In the genomic region with DNA sequence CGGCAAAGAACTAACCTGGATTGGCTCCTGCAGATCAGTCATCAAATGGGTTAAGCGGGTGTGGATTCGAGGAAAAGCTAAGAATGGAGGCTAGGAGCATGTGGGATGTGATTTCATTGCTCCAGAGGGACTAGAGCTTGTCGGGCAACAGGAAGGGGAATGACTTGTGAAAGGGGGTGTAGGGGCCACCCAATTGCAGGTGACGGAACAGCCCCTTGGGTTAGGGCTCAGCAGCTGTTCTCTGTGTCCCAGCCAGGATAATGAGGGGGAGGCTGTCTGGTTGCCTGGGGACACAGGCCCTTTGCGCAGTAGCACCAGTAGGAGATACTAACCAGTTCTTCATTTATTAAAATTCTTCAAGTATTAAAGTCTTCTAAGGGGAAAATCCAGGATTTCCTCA, we compare ENCODE assay signal across 22 cellular contexts. TPM values are rescaled to one million over a fixed set of nuclear protein-coding genes. Genes with fewer than 3 reads are reported as not detected.
"Had no signal": no experiment of that assay in that cellular context is flagged by ENCODE, and none has a peak within 500 bp of the region (broad histone marks: within the 10 kb centered on the region; RNA-seq: fewer than 3 reads in every experiment).

No MANE protein-coding gene starts in this region.

- ATAC-seq: activated CD8-positive, alpha-beta memory T cell treated with anti-CD3 and anti-CD28 coated beads, Interleukin-2, amount 10 ng/mL, durations not matched to agents 7 days and 5 days; left lung; mucosa of descending colon; naive thymus-derived CD8-positive, alpha-beta T cell; stimulated activated memory B cell treated with anti-CD40 and anti-IgM and Interleukin-4, amounts not matched to agents 10 μg/mL and 1 μg/mL and 100 μg/mL, for 72 hours had no signal

- H3K9me3 ChIP-seq: ascending aorta, left lung, mucosa of descending colon, psoas muscle, thyroid gland had no signal

- H3K4me3 ChIP-seq: ascending aorta, dorsolateral prefrontal cortex, hepatocyte, left lung, mucosa of descending colon, psoas muscle, thyroid gland had no signal

- H3K9me3 Mint-ChIP-seq: activated naive CD4-positive, alpha-beta T cell treated with anti-CD3 and anti-CD28 coated beads, Interleukin-2, amount 10 ng/mL, durations not matched to agents 7 days and 5 days; activated T-helper 2 cell treated with anti-CD3 and anti-CD28 coated beads, Interferon-gamma antibody, Interleukin-2, Interleukin-4, amounts not matched to agents 10 μg/mL and 5 μg/mL and 100 μg/mL, durations not matched to agents 14 hours and 24 hours and 36 hours; memory B cell; naive thymus-derived CD8-positive, alpha-beta T cell; stimulated activated memory B cell treated with anti-CD40 and anti-IgM and Interleukin-4, amounts not matched to agents 10 μg/mL and 1 μg/mL and 100 μg/mL, for 72 hours had no signal

- H3K27me3 ChIP-seq: ascending aorta, hepatocyte, left lung, thyroid gland had no signal

- H3K36me3 Mint-ChIP-seq: activated CD8-positive, alpha-beta memory T cell treated with anti-CD3 and anti-CD28 coated beads, Interleukin-2, amount 10 ng/mL, durations not matched to agents 7 days and 5 days; activated naive CD4-positive, alpha-beta T cell treated with anti-CD3 and anti-CD28 coated beads, Interleukin-2, amount 10 ng/mL, durations not matched to agents 7 days and 5 days; memory B cell; naive thymus-derived CD8-positive, alpha-beta T cell; stimulated activated memory B cell treated with anti-CD40 and anti-IgM and Interleukin-4, amounts not matched to agents 10 μg/mL and 1 μg/mL and 100 μg/mL, for 72 hours had no signal

- H3K27ac Mint-ChIP-seq: activated CD8-positive, alpha-beta memory T cell treated with anti-CD3 and anti-CD28 coated beads, Interleukin-2, amount 10 ng/mL, durations not matched to agents 7 days and 5 days; activated naive CD4-positive, alpha-beta T cell treated with anti-CD3 and anti-CD28 coated beads, Interleukin-2, amount 10 ng/mL, durations not matched to agents 7 days and 5 days; activated T-helper 2 cell treated with anti-CD3 and anti-CD28 coated beads, Interferon-gamma antibody, Interleukin-2, Interleukin-4, amounts not matched to agents 10 μg/mL and 5 μg/mL and 100 μg/mL, durations not matched to agents 14 hours and 24 hours and 36 hours; stimulated activated memory B cell treated with anti-CD40 and anti-IgM and Interleukin-4, amounts not matched to agents 10 μg/mL and 1 μg/mL and 100 μg/mL, for 72 hours had no signal

- H2AFZ ChIP-seq: hepatocyte had no signal

- DNase-seq: activated CD4-positive, alpha-beta T cell treated with anti-CD3 and anti-CD28 coated beads for 1 hour; activated CD4-positive, alpha-beta T cell treated with anti-CD3 and anti-CD28 coated beads, Interleukin-2, amount 50 U/mL, for 48 hours; activated CD8-positive, alpha-beta memory T cell treated with anti-CD3 and anti-CD28 coated beads, Interleukin-2, amount 10 ng/mL, durations not matched to agents 7 days and 5 days; activated naive CD4-positive, alpha-beta T cell treated with anti-CD3 and anti-CD28 coated beads, Interleukin-2, amount 10 ng/mL, durations not matched to agents 7 days and 5 days; activated T-cell treated with anti-CD3 and anti-CD28 coated beads, Interleukin-2, amount 50 U/mL, for 1 hour; dorsolateral prefrontal cortex; islet precursor cell; left lung; mucosa of descending colon; naive thymus-derived CD8-positive, alpha-beta T cell; stimulated activated CD4-positive, alpha-beta T cell treated with anti-CD3 and anti-CD28 coated beads, Interleukin-12 subunit alpha, Interleukin-12 subunit beta, amount 100 ng/mL, for 4 hours; stimulated activated CD4-positive, alpha-beta T cell treated with anti-CD3 and anti-CD28 coated beads, Interleukin-2, amount 100 ng/mL, for 24 hours; SW 1271; thyroid gland had no signal

- H3K4me3 Mint-ChIP-seq: activated CD8-positive, alpha-beta memory T cell treated with anti-CD3 and anti-CD28 coated beads, Interleukin-2, amount 10 ng/mL, durations not matched to agents 7 days and 5 days; activated naive CD4-positive, alpha-beta T cell treated with anti-CD3 and anti-CD28 coated beads, Interleukin-2, amount 10 ng/mL, durations not matched to agents 7 days and 5 days; stimulated activated memory B cell treated with anti-CD40 and anti-IgM and Interleukin-4, amounts not matched to agents 10 μg/mL and 1 μg/mL and 100 μg/mL, for 72 hours had no signal

- H3K36me3 ChIP-seq: ascending aorta, left lung, thyroid gland had no signal

- H3K4me2 ChIP-seq: hepatocyte had no signal

- H3K79me2 ChIP-seq: hepatocyte had no signal

- FAIRE-seq: bronchial epithelial cell, endometrium had no signal

- H3K27ac ChIP-seq: ascending aorta, dorsolateral prefrontal cortex, hepatocyte, left lung, psoas muscle, thyroid gland had no signal

RNA-seq across cellular contexts. Expression of a gene that starts 57.4 kb away (rescaled TPM):
- polyA plus RNA-seq: naive thymus-derived CD8-positive, alpha-beta T cell had no signal
